In the genomic region with DNA sequence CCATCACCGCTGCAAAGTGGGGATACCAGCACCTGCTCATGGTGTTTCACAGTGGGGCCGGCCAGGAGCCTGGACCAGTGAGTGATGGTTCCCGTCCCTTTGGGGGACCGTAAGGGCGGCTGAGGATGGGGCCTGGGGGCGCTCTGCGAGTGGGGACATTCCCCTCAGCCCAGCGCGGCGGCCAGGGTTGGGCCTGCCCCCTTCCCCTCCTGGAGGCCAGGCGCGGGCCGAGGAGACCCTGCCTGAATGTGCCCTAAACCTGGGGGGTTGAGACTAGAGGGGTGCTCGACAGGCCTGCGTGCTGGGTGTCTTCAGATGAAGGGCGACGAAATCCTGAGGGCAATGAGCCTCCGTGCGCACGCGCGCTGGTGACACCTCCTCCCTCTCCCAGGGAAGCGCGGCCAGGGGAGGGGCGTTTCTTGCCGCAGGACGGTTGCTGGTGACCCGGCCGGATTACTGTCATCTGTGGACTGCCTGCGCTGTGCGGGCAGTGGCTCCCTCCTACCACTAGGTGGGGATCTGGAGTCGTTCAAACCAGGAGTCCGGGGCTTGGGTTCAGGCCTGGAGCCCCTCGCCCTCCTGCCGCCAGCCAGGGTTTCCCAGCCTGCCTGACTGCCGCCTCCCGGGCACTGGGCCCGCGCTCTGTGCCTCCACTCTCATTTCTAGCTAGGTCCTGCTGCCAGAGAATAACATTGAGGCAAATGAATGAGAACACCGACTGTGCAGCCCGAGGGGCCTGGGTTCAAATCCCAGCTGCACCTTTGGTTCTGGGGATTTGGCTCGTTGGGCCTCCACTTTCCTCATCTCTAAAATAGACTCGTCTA, we compare ENCODE assay signal across 8 cellular contexts. TPM values are rescaled to one million over a fixed set of nuclear protein-coding genes. Genes with fewer than 3 reads are reported as not detected.
A peak's percentile ranks its signal among the peaks of the same experiment; 100 is the strongest.
DNase-seq lines count a peak whose midpoint lies in the region; ATAC-seq lines count a peak whose summit lies in the region.

No MANE protein-coding gene starts in this region.

- intact Hi-C loops in activated CD4-positive, alpha-beta memory T cell treated with anti-CD3 and anti-CD28 coated beads for 36 hours (cut with micrococcal nuclease) = loop anchor here (1.0 kb wide), 1 partner anchor 135 kb away; no protein-coding TSS in a partner anchor

- peak overlapping the region; percentile 52 to 67 for H3K18ac ChIP-seq in mesenchymal stem cell (ENCODE audit: low read depth in 1 of 2, low read length in 2 of 2)

- peak overlapping the region; percentile 75 for H3K9ac ChIP-seq in mesenchymal stem cell (ENCODE audit: low read length)

- H4K8ac ChIP-seq in mesenchymal stem cell (ENCODE audit: low read length) = peak overlapping the region; percentile 97

- peak overlapping the region in 1 of 2 experiments; percentile 48 for H3K4ac ChIP-seq in mesenchymal stem cell (ENCODE audit: low read depth in 1 of 2, low read length in 2 of 2)

- H2AFZ ChIP-seq in mesenchymal stem cell (ENCODE audit: low read depth, low read length) = peak overlapping the region; percentile 59

- H4K91ac ChIP-seq in mesenchymal stem cell (ENCODE audit: low read length) = peak overlapping the region; percentile 47

- H3K4me1 Mint-ChIP-seq in activated CD4-positive, alpha-beta memory T cell treated with anti-CD3 and anti-CD28 coated beads for 36 hours (ENCODE audit: low read depth) = peaks cover 4% of the 10 kb centered on the region
- peaks cover 5 to 18% of the 10 kb centered on the region in 2 donors for H3K4me1 Mint-ChIP-seq in stimulated activated naive B cell treated with anti-CD40 and anti-IgM and Interleukin-4, amounts not matched to agents 10 μg/mL and 1 μg/mL and 100 μg/mL, for 72 hours

- peak; percentile 52 for ATAC-seq in HG03159 (IDR thresholded peaks at IDR 0.05; ENCODE audit: unreplicated experiment)
- ATAC-seq in stimulated activated naive B cell treated with anti-CD40 and anti-IgM and Interleukin-4, amounts not matched to agents 10 μg/mL and 1 μg/mL and 100 μg/mL, for 72 hours (replicated peaks) = peak; percentile 64 to 66

- no peak overlapping the region for H3K4me3 Mint-ChIP-seq in activated CD4-positive, alpha-beta memory T cell treated with anti-CD3 and anti-CD28 coated beads for 36 hours
- H3K4me3 Mint-ChIP-seq in stimulated activated naive B cell treated with anti-CD40 and anti-IgM and Interleukin-4, amounts not matched to agents 10 μg/mL and 1 μg/mL and 100 μg/mL, for 72 hours = no peak overlapping the region

- no peak overlapping the region for H3K27ac ChIP-seq in mesenchymal stem cell (ENCODE audit: low read length, poor library complexity, severe bottlenecking)

- no peak overlapping the region for H2BK5ac ChIP-seq in mesenchymal stem cell (ENCODE audit: low read depth, low read length, poor library complexity, severe bottlenecking)

- H3K14ac ChIP-seq in mesenchymal stem cell (ENCODE audit: low read length in 2 of 2) = peak overlapping the region in 1 of 2 experiments; percentile 35

- peaks cover 20 to 30% of the 10 kb centered on the region in 2 experiments for H3K27me3 ChIP-seq in mesenchymal stem cell (ENCODE audit: control insufficient read depth in 1 of 2, insufficient read depth in 1 of 2, low read length in 2 of 2)

- no peaks in the 10 kb centered on the region for H3K36me3 ChIP-seq in mesenchymal stem cell (ENCODE audit: control insufficient read depth in 1 of 2, insufficient read depth in 2 of 2, low read depth in 1 of 2, low read length in 2 of 2)

- H2BK15ac ChIP-seq in mesenchymal stem cell (ENCODE audit: low read depth, poor library complexity, severe bottlenecking) = no peak overlapping the region

- no peaks in the 10 kb centered on the region for H3K9me3 Mint-ChIP-seq in activated CD4-positive, alpha-beta memory T cell treated with anti-CD3 and anti-CD28 coated beads for 36 hours
- H3K9me3 Mint-ChIP-seq in stimulated activated naive B cell treated with anti-CD40 and anti-IgM and Interleukin-4, amounts not matched to agents 10 μg/mL and 1 μg/mL and 100 μg/mL, for 72 hours = no peaks in the 10 kb centered on the region

- WGBS in mesenchymal stem cell = 22% methylated on average over 40 of the region's 43 CpGs

- POLR2A ChIA-PET in activated CD4-positive, alpha-beta memory T cell treated with anti-CD3 and anti-CD28 coated beads for 36 hours (lab: Charles Lee) = no interaction called here

- peaks cover 17% of the 10 kb centered on the region for H3K27me3 Mint-ChIP-seq in activated CD4-positive, alpha-beta memory T cell treated with anti-CD3 and anti-CD28 coated beads for 36 hours
- peaks cover 50 to 71% of the 10 kb centered on the region in 2 donors for H3K27me3 Mint-ChIP-seq in stimulated activated naive B cell treated with anti-CD40 and anti-IgM and Interleukin-4, amounts not matched to agents 10 μg/mL and 1 μg/mL and 100 μg/mL, for 72 hours

- H3K4me2 ChIP-seq in mesenchymal stem cell (ENCODE audit: low read length, poor library complexity, severe bottlenecking) = peak overlapping the region; percentile 63

- no peaks in the 10 kb centered on the region for H3K36me3 Mint-ChIP-seq in activated CD4-positive, alpha-beta memory T cell treated with anti-CD3 and anti-CD28 coated beads for 36 hours
- H3K36me3 Mint-ChIP-seq in stimulated activated naive B cell treated with anti-CD40 and anti-IgM and Interleukin-4, amounts not matched to agents 10 μg/mL and 1 μg/mL and 100 μg/mL, for 72 hours = no peaks in the 10 kb centered on the region

- CTCF ChIA-PET in activated CD4-positive, alpha-beta memory T cell treated with anti-CD3 and anti-CD28 coated beads for 36 hours (lab: Charles Lee) = interaction anchor here (0.7 to 1.7 kb wide), 11 partner anchors 11 to 696 kb away, joined by 3 to 4 read pairs (median 3); a partner anchor contains a TSS

- no peak overlapping the region for H3K27ac Mint-ChIP-seq in activated CD4-positive, alpha-beta memory T cell treated with anti-CD3 and anti-CD28 coated beads for 36 hours
- H3K27ac Mint-ChIP-seq in stimulated activated naive B cell treated with anti-CD40 and anti-IgM and Interleukin-4, amounts not matched to agents 10 μg/mL and 1 μg/mL and 100 μg/mL, for 72 hours = no peak overlapping the region

- peaks cover 18% of the 10 kb centered on the region for H3K4me1 ChIP-seq in mesenchymal stem cell (ENCODE audit: control insufficient read depth, insufficient read depth, low read depth, low read length)

- peak overlapping the region; percentile 5 to 79 for H2BK12ac ChIP-seq in mesenchymal stem cell (ENCODE audit: low read length in 2 of 2)

- H3K79me1 ChIP-seq in mesenchymal stem cell (replicated peaks; ENCODE audit: low read length, poor library complexity, severe bottlenecking) = peaks cover 2% of the 10 kb centered on the region

- H2BK120ac ChIP-seq in mesenchymal stem cell (ENCODE audit: low read depth, low read length) = no peak overlapping the region

- H3K23ac ChIP-seq in mesenchymal stem cell (ENCODE audit: low read length in 2 of 2) = no peak overlapping the region

- DNase-seq in DMS53 (lab: John Stamatoyannopoulos, UW) (peak; percentile 93), NCI-H69 (lab: John Stamatoyannopoulos, UW) (peak; percentile 88), epidermal melanocyte (ENCODE audit: insufficient read length, low spot score) (peak; percentile 95), mesenchymal stem cell (peak; percentile 91), DMS79 (lab: John Stamatoyannopoulos, UW) (no peak)
- DNase-seq in activated CD4-positive, alpha-beta memory T cell treated with anti-CD3 and anti-CD28 coated beads for 36 hours = peak; percentile 77
- DNase-seq in stimulated activated naive B cell treated with anti-CD40 and anti-IgM and Interleukin-4, amounts not matched to agents 10 μg/mL and 1 μg/mL and 100 μg/mL, for 72 hours = peak; percentile 38

- H3K4me3 ChIP-seq in mesenchymal stem cell (ENCODE audit: insufficient read depth in 1 of 2, low read depth in 1 of 2, low read length in 2 of 2) = peak overlapping the region; percentile 37 to 63

- H2AK5ac ChIP-seq in mesenchymal stem cell (ENCODE audit: low read length, severe bottlenecking) = no peak overlapping the region

- no peaks in the 10 kb centered on the region for H3K9me3 ChIP-seq in mesenchymal stem cell (ENCODE audit: control insufficient read depth, low read length)

RNA-seq across cellular contexts. Expression of a gene that starts 17.1 kb away (rescaled TPM):
- total RNA-seq in activated CD4-positive, alpha-beta memory T cell treated with anti-CD3 and anti-CD28 coated beads for 36 hours = under 1 TPM in 1 of 2 experiments, not detected in 1; 0.05 TPM
- 118 TPM for polyA plus RNA-seq in mesenchymal stem cell (2013, experiment 1 of 2)
- 123 TPM for polyA plus RNA-seq in mesenchymal stem cell (2013, experiment 2 of 2)

RNA-seq across cellular contexts. Expression of a gene that starts 35.5 kb away (rescaled TPM):
- total RNA-seq in activated CD4-positive, alpha-beta memory T cell treated with anti-CD3 and anti-CD28 coated beads for 36 hours = not detected
- polyA plus RNA-seq in mesenchymal stem cell (2013, experiment 1 of 2) = not detected
- not detected for polyA plus RNA-seq in mesenchymal stem cell (2013, experiment 2 of 2)
